In genomic region chr15:85027033-85027380, GRCh38 we compare ENCODE assay signal across 19 cellular contexts. TPM values are rescaled to one million over a fixed set of nuclear protein-coding genes. Genes with fewer than 3 reads are reported as not detected.
DNase-seq lines count a peak whose midpoint lies in the region; ATAC-seq, FAIRE-seq and TF ChIP-seq lines count a peak whose summit lies in the region.
"Had no signal": no experiment of that assay in that cellular context is flagged by ENCODE, and none has a peak within 500 bp of the region (broad histone marks: within the 10 kb centered on the region; RNA-seq: fewer than 3 reads in every experiment).

No MANE protein-coding gene starts in this region.

- peak overlapping the region; percentile 55 for H3K27ac Mint-ChIP-seq in activated T-helper 17 cell treated with anti-CD3 and anti-CD28 coated beads, Interleukin-2, amount 50 U/mL, for 72 hours
- H3K27ac Mint-ChIP-seq: activated CD8-positive, alpha-beta T cell treated with anti-CD3 and anti-CD28 coated beads, Interleukin-2, amount 10 ng/mL, durations not matched to agents 7 days and 5 days had no signal

- H3K27ac ChIP-seq in HepG2 (ENCODE audit: extremely low read length, insufficient read depth, low read length) (peak overlapping the region; percentile 31), thoracic aorta (peak overlapping the region; percentile 56 to 82)
- H3K27ac ChIP-seq: parathyroid adenoma had no signal

- H3K4me3 Mint-ChIP-seq in activated T-helper 17 cell treated with anti-CD3 and anti-CD28 coated beads, Interleukin-2, amount 50 U/mL, for 72 hours, result peak overlapping the region; percentile 27
- H3K4me3 Mint-ChIP-seq: activated CD8-positive, alpha-beta T cell treated with anti-CD3 and anti-CD28 coated beads, Interleukin-2, amount 10 ng/mL, durations not matched to agents 7 days and 5 days had no signal

- no peak for DNase-seq in HepG2 (ENCODE audit: low spot score)
- no peak for DNase-seq in thoracic aorta (ENCODE audit: low spot score)
- no peak for DNase-seq in NCI-H1092 treated with DMSO at 0.1 percent for 48 hours (lab: John Stamatoyannopoulos, UW)
- no peak for DNase-seq in activated gamma-delta T cell (lab: John Stamatoyannopoulos, UW)
- no peak for DNase-seq in 8988T
- DNase-seq: activated CD8-positive, alpha-beta T cell treated with anti-CD3 and anti-CD28 coated beads, Interleukin-2, amount 10 ng/mL, durations not matched to agents 7 days and 5 days; amniotic stem cell; cortex of kidney; DMS53; MG63; NCI-H2029 treated with DMSO at 0.1 percent for 48 hours; NCI-H526; stimulated activated naive CD8-positive, alpha-beta T cell treated with anti-CD3 and anti-CD28 coated beads, Interleukin-15, Interleukin-2, amounts not matched to agents 100 U/mL and 50 U/mL, for 24 hours; SW 1271 had no signal

- no TSS peak for BruUV-seq in HepG2 (replicated peaks; lab: Mats Ljungman, UMichigan)

- H3K27me3 Mint-ChIP-seq in activated T-helper 17 cell treated with anti-CD3 and anti-CD28 coated beads, Interleukin-2, amount 50 U/mL, for 72 hours, result no peaks in the 10 kb centered on the region

- no peak for FAIRE-seq in HepG2 (lab: Jason Lieb, UNC)
- FAIRE-seq: H1 had no signal

- no peaks in the 10 kb centered on the region; the same call in 1 of the 2 replicates for H4K20me1 ChIP-seq in HepG2 (ENCODE audit: insufficient read depth, low read length)

- H3K36me3 ChIP-seq in HepG2 (replicated peaks in 1 of 2; ENCODE audit: control insufficient read depth in 1 of 2, insufficient read depth in 2 of 2, low read length in 2 of 2), result no peaks in the 10 kb centered on the region
- H3K36me3 ChIP-seq in thoracic aorta, result no peaks in the 10 kb centered on the region
- H3K36me3 ChIP-seq: MG63 had no signal

- TF ChIP-seq POLR2A in HepG2 (IDR thresholded peaks at IDR 0.05; ENCODE audit: insufficient read depth in 1 of 2, low read depth in 2 of 2, low read length in 2 of 2), result no peak

- H3K27me3 ChIP-seq in HepG2 (ENCODE audit: control insufficient read depth in 1 of 2, insufficient read depth in 2 of 2, low read length in 2 of 2) (no peaks in the 10 kb centered on the region), thoracic aorta (replicated peaks; ENCODE audit: insufficient read depth) (no peaks in the 10 kb centered on the region)

- in situ Hi-C loops in HepG2 (cut with HindIII; ENCODE audit: extremely low pct_ligation_motif_present, low pct_unique_long_range_greater_than_20kb), result no loop called here

- peaks cover 96% of the 10 kb centered on the region for H3K79me2 ChIP-seq in HepG2 (ENCODE audit: insufficient read depth, low read length)

- POLR2A ChIA-PET in HepG2 (lab: Yijun Ruan, JAX), result no interaction called here

- H3K9me3 ChIP-seq in HepG2 (ENCODE audit: low read length) (no peaks in the 10 kb centered on the region), thoracic aorta (no peaks in the 10 kb centered on the region)
- H3K9me3 ChIP-seq: MG63 had no signal

- no peak for TF ChIP-seq EP300 in HepG2 (IDR thresholded peaks at IDR 0.05; ENCODE audit: low read depth in 2 of 2, low read length in 2 of 2)
- no peak for TF ChIP-seq EP300 in HepG2 (CRISPR knock-in tag; IDR thresholded peaks at IDR 0.05; ENCODE audit: borderline replicate concordance)

- H3K4me2 ChIP-seq in HepG2 (ENCODE audit: low read depth, low read length), result 0 out of 2 replicates have a peak overlapping the region, but pooled peaks have one; percentile 18

- H3K4me1 Mint-ChIP-seq in activated T-helper 17 cell treated with anti-CD3 and anti-CD28 coated beads, Interleukin-2, amount 50 U/mL, for 72 hours, result peaks cover 60% of the 10 kb centered on the region

- intact Hi-C loops in HepG2 (cut with micrococcal nuclease; ENCODE audit: unreplicated experiment), result no loop called here

- ATAC-seq in GM21423 (IDR thresholded peaks at IDR 0.05; ENCODE audit: unreplicated experiment), result peak; percentile 2
- no peak for ATAC-seq in activated T-helper 17 cell treated with anti-CD3 and anti-CD28 coated beads, Interleukin-2, amount 50 U/mL, for 72 hours (replicated peaks)
- no peak for ATAC-seq in HepG2
- ATAC-seq in thoracic aorta (ENCODE audit: insufficient number of reproducible peaks, low FRiP score, low read depth), result no peak
- ATAC-seq: activated CD8-positive, alpha-beta T cell treated with anti-CD3 and anti-CD28 coated beads, Interleukin-2, amount 10 ng/mL, durations not matched to agents 7 days and 5 days; Panc1; stimulated activated naive CD8-positive, alpha-beta T cell treated with anti-CD3 and anti-CD28 coated beads, Interleukin-15, Interleukin-2, amounts not matched to agents 100 U/mL and 50 U/mL, for 24 hours had no signal

- H3K4me1 ChIP-seq in HepG2 (ENCODE audit: insufficient read depth, low read length) (peaks cover 91% of the 10 kb centered on the region), thoracic aorta (ENCODE audit: control insufficient read depth in 1 of 2, low read depth in 2 of 2) (peaks cover 38 to 69% of the 10 kb centered on the region in 2 donors)

- H3K4me3 ChIP-seq in HepG2 (replicated peaks in 1 of 3; ENCODE audit: insufficient read depth in 1 of 3, low read depth in 2 of 3, low read length in 3 of 3) (no peak overlapping the region), thoracic aorta (no peak overlapping the region)
- H3K4me3 ChIP-seq: MG63 had no signal

- TF ChIP-seq CTCF in HepG2 (CRISPR knock-in tag; IDR thresholded peaks at IDR 0.05), result no peak
- TF ChIP-seq CTCF in thoracic aorta (IDR thresholded peaks at IDR 0.05), result no peak

- H3K9me3 Mint-ChIP-seq in activated T-helper 17 cell treated with anti-CD3 and anti-CD28 coated beads, Interleukin-2, amount 50 U/mL, for 72 hours, result no peaks in the 10 kb centered on the region

- CTCF ChIA-PET in HepG2 (lab: Yijun Ruan, JAX; ENCODE audit: low intra/inter-chr PET ratio, low total read pairs), result no interaction called here

- H3K36me3 Mint-ChIP-seq in activated T-helper 17 cell treated with anti-CD3 and anti-CD28 coated beads, Interleukin-2, amount 50 U/mL, for 72 hours (ENCODE audit: low read depth), result no peaks in the 10 kb centered on the region

- no peak for TF ChIP-seq RAD21 in HepG2 (CRISPR knock-in tag; IDR thresholded peaks at IDR 0.05)

- H3K9ac ChIP-seq in HepG2 (ENCODE audit: insufficient read depth, low read depth, low read length), result no peak overlapping the region
- H3K9ac ChIP-seq: parathyroid adenoma had no signal

- no peak overlapping the region for H2AFZ ChIP-seq in HepG2 (ENCODE audit: low read length)
- H2AFZ ChIP-seq: parathyroid adenoma had no signal

TF ChIP-seq in HepG2, 621 proteins besides CTCF, POLR2A, EP300 and RAD21:
- TF ChIP-seq RAD51 (IDR thresholded peaks at IDR 0.05; ENCODE audit: borderline replicate concordance) (no peak), NPAS2 (CRISPR knock-in tag; IDR thresholded peaks at IDR 0.05; ENCODE audit: borderline replicate concordance) (no peak), CAMTA2 (CRISPR knock-in tag; IDR thresholded peaks at IDR 0.05; ENCODE audit: borderline replicate concordance) (no peak), RCOR2 (CRISPR knock-in tag; IDR thresholded peaks at IDR 0.05) (no peak), PLSCR1 (CRISPR knock-in tag; IDR thresholded peaks at IDR 0.05; ENCODE audit: borderline replicate concordance) (no peak), MZF1 (CRISPR knock-in tag; IDR thresholded peaks at IDR 0.05; ENCODE audit: borderline replicate concordance) (no peak), REL (CRISPR knock-in tag; conservative IDR thresholded peaks at IDR 0.05) (no peak)

RNA-seq across cellular contexts. Expression of gene PDE8A, which starts 45.4 kb away (rescaled TPM):
- 10 to 100 TPM; 23.7 to 34.2 TPM for total RNA-seq in activated T-helper 17 cell treated with anti-CD3 and anti-CD28 coated beads, Interleukin-2, amount 50 U/mL, for 72 hours
- total RNA-seq in HepG2 (2016; rRNA removed; fragmentation: Illumina TruSeq; extraction: Trizol) (24.2 and 26.3 TPM in 2 replicates), thoracic aorta (10 to 100 TPM; 35.1 to 43.7 TPM)
- 46.8 and 50.2 TPM in 2 replicates for total RNA-seq in HepG2 (2016; cell fraction: cytosol; rRNA removed; fragmentation: Illumina TruSeq; extraction: Trizol; ENCODE audit: low read depth)
- 22.6 and 26.8 TPM in 2 replicates for total RNA-seq in HepG2 (2016; cell fraction: insoluble cytoplasmic fraction; rRNA removed; fragmentation: Illumina TruSeq; extraction: Trizol)
- total RNA-seq in HepG2 (2016; cell fraction: membrane; rRNA removed; fragmentation: Illumina TruSeq; extraction: Trizol), result 33.9 and 39.4 TPM in 2 replicates
- 46.0 and 49.4 TPM in 2 replicates for total RNA-seq in HepG2 (2016; cell fraction: nucleus; rRNA removed; fragmentation: Illumina TruSeq; extraction: Trizol)
- polyA plus RNA-seq in HepG2 (2011; rRNA removed), result 41.2 and 48.5 TPM in 2 replicates
- 18.2 and 27.4 TPM in 2 replicates for polyA plus RNA-seq in HepG2 (2011; cell fraction: cytosol; rRNA removed)
- polyA plus RNA-seq in HepG2 (2011; cell fraction: nucleus; rRNA removed), result 67.4 and 75.3 TPM in 2 replicates
- 25.2 and 25.7 TPM in 2 replicates for polyA plus RNA-seq in HepG2 (2012)
- polyA plus RNA-seq in HepG2 (2016; cell fraction: cytosol; fragmentation: Illumina TruSeq; extraction: Trizol; ENCODE audit: low read depth), result 4.8 and 5.1 TPM in 2 replicates
- 22.3 and 24.1 TPM in 2 replicates for polyA plus RNA-seq in HepG2 (2016; cell fraction: insoluble cytoplasmic fraction; fragmentation: Illumina TruSeq; extraction: Trizol; ENCODE audit: low read depth)
- polyA plus RNA-seq in HepG2 (2016; cell fraction: membrane; fragmentation: Illumina TruSeq; extraction: Trizol; ENCODE audit: low read depth), result 14.2 and 15.0 TPM in 2 replicates
- polyA plus RNA-seq in HepG2 (2016; cell fraction: nucleus; fragmentation: Illumina TruSeq; extraction: Trizol; ENCODE audit: insufficient read depth, low read depth), result 82.8 and 84.3 TPM in 2 replicates
- polyA minus RNA-seq in HepG2 (2011; rRNA and poly(A)+ RNA removed; ENCODE audit: low replicate concordance), result 27.2 and 64.4 TPM in 2 replicates
- polyA minus RNA-seq in HepG2 (2011; cell fraction: cytosol; rRNA and poly(A)+ RNA removed), result 24.8 and 25.2 TPM in 2 replicates
- polyA minus RNA-seq in HepG2 (2011; cell fraction: nucleus; rRNA and poly(A)+ RNA removed), result 124 and 137 TPM in 2 replicates
